In the genomic region with DNA sequence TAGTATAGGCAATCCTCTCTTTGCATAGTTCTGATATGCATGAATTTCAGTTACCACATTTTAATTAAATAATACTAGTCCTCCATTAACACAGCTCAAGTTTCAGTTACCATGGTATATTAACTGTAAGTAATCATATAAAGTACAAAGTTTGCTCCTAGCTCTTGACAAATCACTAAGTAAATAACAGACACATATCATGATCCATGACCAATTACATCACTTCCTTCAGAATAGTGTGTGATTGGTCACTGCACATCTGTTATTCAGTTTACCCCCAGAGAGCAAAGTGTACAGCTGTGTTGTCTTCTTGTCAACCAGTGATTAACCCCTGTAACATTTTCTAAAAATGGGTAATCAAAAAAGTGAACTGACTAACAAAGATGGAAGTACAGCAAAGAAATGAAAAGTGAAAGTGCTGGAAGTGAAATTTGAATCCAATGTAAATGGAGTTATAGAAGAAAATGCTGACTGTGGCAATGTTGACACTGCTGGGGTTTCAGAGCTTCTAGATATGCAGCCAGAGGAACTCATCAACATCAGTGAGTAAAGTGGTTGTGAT, we compare ENCODE assay signal across 2 cellular contexts.
TF ChIP-seq lines count a peak whose summit lies in the region.

No MANE protein-coding gene starts in this region.

TF ChIP-seq in GM23338, 12 proteins besides CTCF, POLR2A, EP300 and RAD21 (continued from another document):
- TF ChIP-seq, protein P1, sequence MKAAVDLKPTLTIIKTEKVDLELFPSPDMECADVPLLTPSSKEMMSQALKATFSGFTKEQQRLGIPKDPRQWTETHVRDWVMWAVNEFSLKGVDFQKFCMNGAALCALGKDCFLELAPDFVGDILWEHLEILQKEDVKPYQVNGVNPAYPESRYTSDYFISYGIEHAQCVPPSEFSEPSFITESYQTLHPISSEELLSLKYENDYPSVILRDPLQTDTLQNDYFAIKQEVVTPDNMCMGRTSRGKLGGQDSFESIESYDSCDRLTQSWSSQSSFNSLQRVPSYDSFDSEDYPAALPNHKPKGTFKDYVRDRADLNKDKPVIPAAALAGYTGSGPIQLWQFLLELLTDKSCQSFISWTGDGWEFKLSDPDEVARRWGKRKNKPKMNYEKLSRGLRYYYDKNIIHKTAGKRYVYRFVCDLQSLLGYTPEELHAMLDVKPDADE (IDR thresholded peaks at IDR 0.05): no peak
- TF ChIP-seq ZNF331 (CRISPR knock-in tag; IDR thresholded peaks at IDR 0.05; ENCODE audit: low read depth): no peak

TF ChIP-seq in HepG2, 621 proteins besides CTCF, POLR2A, EP300 and RAD21 (continued from another document and continues in another):
- TF ChIP-seq ZNF367 (CRISPR knock-in tag; IDR thresholded peaks at IDR 0.05; ENCODE audit: borderline replicate concordance) (no peak), ZNF468 (CRISPR knock-in tag; IDR thresholded peaks at IDR 0.05) (no peak), SMAD1 (CRISPR knock-in tag; IDR thresholded peaks at IDR 0.05; ENCODE audit: borderline replicate concordance, low read depth) (no peak), MAFK (conservative IDR thresholded peaks at IDR 0.05 in 1 of 2, IDR thresholded peaks at IDR 0.05 in 1 of 2; ENCODE audit: low read length in 2 of 2) (peak; percentile 99), NR2F1 (CRISPR knock-in tag; IDR thresholded peaks at IDR 0.05) (peak in 1 of 2 experiments; percentile 25; a peak in 1 of 4 replicates), XBP1 (CRISPR knock-in tag; IDR thresholded peaks at IDR 0.05) (no peak), NFKBIZ (CRISPR knock-in tag; IDR thresholded peaks at IDR 0.05) (no peak), AHR (CRISPR knock-in tag; IDR thresholded peaks at IDR 0.05) (no peak), ZNF333 (CRISPR knock-in tag; IDR thresholded peaks at IDR 0.05; ENCODE audit: borderline replicate concordance) (no peak), ZNF83 (CRISPR knock-in tag; IDR thresholded peaks at IDR 0.05; ENCODE audit: borderline replicate concordance) (no peak), RARA (CRISPR knock-in tag; IDR thresholded peaks at IDR 0.05) (peak; percentile 38; the same call in 1 of the 2 replicates), RXRB (CRISPR knock-in tag; IDR thresholded peaks at IDR 0.05; ENCODE audit: borderline replicate concordance) (peak; percentile 52), ZSCAN29 (CRISPR knock-in tag; conservative IDR thresholded peaks at IDR 0.05) (no peak)
- TF ChIP-seq, protein P2, sequence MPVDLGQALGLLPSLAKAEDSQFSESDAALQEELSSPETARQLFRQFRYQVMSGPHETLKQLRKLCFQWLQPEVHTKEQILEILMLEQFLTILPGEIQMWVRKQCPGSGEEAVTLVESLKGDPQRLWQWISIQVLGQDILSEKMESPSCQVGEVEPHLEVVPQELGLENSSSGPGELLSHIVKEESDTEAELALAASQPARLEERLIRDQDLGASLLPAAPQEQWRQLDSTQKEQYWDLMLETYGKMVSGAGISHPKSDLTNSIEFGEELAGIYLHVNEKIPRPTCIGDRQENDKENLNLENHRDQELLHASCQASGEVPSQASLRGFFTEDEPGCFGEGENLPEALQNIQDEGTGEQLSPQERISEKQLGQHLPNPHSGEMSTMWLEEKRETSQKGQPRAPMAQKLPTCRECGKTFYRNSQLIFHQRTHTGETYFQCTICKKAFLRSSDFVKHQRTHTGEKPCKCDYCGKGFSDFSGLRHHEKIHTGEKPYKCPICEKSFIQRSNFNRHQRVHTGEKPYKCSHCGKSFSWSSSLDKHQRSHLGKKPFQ (CRISPR knock-in tag; IDR thresholded peaks at IDR 0.05; ENCODE audit: insufficient replicate concordance): no peak
- TF ChIP-seq, protein P3, sequence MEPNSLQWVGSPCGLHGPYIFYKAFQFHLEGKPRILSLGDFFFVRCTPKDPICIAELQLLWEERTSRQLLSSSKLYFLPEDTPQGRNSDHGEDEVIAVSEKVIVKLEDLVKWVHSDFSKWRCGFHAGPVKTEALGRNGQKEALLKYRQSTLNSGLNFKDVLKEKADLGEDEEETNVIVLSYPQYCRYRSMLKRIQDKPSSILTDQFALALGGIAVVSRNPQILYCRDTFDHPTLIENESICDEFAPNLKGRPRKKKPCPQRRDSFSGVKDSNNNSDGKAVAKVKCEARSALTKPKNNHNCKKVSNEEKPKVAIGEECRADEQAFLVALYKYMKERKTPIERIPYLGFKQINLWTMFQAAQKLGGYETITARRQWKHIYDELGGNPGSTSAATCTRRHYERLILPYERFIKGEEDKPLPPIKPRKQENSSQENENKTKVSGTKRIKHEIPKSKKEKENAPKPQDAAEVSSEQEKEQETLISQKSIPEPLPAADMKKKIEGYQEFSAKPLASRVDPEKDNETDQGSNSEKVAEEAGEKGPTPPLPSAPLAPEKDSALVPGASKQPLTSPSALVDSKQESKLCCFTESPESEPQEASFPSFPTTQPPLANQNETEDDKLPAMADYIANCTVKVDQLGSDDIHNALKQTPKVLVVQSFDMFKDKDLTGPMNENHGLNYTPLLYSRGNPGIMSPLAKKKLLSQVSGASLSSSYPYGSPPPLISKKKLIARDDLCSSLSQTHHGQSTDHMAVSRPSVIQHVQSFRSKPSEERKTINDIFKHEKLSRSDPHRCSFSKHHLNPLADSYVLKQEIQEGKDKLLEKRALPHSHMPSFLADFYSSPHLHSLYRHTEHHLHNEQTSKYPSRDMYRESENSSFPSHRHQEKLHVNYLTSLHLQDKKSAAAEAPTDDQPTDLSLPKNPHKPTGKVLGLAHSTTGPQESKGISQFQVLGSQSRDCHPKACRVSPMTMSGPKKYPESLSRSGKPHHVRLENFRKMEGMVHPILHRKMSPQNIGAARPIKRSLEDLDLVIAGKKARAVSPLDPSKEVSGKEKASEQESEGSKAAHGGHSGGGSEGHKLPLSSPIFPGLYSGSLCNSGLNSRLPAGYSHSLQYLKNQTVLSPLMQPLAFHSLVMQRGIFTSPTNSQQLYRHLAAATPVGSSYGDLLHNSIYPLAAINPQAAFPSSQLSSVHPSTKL (CRISPR knock-in tag; IDR thresholded peaks at IDR 0.05): peak; percentile 36; the same call in 1 of the 2 replicates
- TF ChIP-seq, protein P4, sequence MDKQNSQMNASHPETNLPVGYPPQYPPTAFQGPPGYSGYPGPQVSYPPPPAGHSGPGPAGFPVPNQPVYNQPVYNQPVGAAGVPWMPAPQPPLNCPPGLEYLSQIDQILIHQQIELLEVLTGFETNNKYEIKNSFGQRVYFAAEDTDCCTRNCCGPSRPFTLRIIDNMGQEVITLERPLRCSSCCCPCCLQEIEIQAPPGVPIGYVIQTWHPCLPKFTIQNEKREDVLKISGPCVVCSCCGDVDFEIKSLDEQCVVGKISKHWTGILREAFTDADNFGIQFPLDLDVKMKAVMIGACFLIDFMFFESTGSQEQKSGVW (CRISPR knock-in tag; IDR thresholded peaks at IDR 0.05; ENCODE audit: borderline replicate concordance): no peak
- TF ChIP-seq, protein P5, sequence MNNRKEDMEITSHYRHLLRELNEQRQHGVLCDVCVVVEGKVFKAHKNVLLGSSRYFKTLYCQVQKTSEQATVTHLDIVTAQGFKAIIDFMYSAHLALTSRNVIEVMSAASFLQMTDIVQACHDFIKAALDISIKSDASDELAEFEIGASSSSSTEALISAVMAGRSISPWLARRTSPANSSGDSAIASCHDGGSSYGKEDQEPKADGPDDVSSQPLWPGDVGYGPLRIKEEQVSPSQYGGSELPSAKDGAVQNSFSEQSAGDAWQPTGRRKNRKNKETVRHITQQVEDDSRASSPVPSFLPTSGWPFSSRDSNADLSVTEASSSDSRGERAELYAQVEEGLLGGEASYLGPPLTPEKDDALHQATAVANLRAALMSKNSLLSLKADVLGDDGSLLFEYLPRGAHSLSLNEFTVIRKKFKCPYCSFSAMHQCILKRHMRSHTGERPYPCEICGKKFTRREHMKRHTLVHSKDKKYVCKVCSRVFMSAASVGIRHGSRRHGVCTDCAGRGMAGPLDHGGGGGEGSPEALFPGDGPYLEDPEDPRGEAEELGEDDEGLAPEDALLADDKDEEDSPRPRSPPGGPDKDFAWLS (CRISPR knock-in tag; IDR thresholded peaks at IDR 0.05; ENCODE audit: borderline replicate concordance): no peak
- TF ChIP-seq, protein P6, sequence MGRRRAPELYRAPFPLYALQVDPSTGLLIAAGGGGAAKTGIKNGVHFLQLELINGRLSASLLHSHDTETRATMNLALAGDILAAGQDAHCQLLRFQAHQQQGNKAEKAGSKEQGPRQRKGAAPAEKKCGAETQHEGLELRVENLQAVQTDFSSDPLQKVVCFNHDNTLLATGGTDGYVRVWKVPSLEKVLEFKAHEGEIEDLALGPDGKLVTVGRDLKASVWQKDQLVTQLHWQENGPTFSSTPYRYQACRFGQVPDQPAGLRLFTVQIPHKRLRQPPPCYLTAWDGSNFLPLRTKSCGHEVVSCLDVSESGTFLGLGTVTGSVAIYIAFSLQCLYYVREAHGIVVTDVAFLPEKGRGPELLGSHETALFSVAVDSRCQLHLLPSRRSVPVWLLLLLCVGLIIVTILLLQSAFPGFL (CRISPR knock-in tag; IDR thresholded peaks at IDR 0.05): no peak
- TF ChIP-seq, protein P7, sequence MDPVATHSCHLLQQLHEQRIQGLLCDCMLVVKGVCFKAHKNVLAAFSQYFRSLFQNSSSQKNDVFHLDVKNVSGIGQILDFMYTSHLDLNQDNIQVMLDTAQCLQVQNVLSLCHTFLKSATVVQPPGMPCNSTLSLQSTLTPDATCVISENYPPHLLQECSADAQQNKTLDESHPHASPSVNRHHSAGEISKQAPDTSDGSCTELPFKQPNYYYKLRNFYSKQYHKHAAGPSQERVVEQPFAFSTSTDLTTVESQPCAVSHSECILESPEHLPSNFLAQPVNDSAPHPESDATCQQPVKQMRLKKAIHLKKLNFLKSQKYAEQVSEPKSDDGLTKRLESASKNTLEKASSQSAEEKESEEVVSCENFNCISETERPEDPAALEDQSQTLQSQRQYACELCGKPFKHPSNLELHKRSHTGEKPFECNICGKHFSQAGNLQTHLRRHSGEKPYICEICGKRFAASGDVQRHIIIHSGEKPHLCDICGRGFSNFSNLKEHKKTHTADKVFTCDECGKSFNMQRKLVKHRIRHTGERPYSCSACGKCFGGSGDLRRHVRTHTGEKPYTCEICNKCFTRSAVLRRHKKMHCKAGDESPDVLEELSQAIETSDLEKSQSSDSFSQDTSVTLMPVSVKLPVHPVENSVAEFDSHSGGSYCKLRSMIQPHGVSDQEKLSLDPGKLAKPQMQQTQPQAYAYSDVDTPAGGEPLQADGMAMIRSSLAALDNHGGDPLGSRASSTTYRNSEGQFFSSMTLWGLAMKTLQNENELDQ (CRISPR knock-in tag; IDR thresholded peaks at IDR 0.05; ENCODE audit: borderline replicate concordance): no peak
- TF ChIP-seq, protein P8, sequence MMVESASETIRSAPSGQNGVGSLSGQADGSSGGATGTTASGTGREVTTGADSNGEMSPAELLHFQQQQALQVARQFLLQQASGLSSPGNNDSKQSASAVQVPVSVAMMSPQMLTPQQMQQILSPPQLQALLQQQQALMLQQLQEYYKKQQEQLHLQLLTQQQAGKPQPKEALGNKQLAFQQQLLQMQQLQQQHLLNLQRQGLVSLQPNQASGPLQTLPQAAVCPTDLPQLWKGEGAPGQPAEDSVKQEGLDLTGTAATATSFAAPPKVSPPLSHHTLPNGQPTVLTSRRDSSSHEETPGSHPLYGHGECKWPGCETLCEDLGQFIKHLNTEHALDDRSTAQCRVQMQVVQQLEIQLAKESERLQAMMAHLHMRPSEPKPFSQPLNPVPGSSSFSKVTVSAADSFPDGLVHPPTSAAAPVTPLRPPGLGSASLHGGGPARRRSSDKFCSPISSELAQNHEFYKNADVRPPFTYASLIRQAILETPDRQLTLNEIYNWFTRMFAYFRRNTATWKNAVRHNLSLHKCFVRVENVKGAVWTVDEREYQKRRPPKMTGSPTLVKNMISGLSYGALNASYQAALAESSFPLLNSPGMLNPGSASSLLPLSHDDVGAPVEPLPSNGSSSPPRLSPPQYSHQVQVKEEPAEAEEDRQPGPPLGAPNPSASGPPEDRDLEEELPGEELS (CRISPR knock-in tag; IDR thresholded peaks at IDR 0.05): no peak
- TF ChIP-seq, protein P9, sequence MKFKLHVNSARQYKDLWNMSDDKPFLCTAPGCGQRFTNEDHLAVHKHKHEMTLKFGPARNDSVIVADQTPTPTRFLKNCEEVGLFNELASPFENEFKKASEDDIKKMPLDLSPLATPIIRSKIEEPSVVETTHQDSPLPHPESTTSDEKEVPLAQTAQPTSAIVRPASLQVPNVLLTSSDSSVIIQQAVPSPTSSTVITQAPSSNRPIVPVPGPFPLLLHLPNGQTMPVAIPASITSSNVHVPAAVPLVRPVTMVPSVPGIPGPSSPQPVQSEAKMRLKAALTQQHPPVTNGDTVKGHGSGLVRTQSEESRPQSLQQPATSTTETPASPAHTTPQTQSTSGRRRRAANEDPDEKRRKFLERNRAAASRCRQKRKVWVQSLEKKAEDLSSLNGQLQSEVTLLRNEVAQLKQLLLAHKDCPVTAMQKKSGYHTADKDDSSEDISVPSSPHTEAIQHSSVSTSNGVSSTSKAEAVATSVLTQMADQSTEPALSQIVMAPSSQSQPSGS (CRISPR knock-in tag; IDR thresholded peaks at IDR 0.05): peak; percentile 73
- TF ChIP-seq, protein P10, sequence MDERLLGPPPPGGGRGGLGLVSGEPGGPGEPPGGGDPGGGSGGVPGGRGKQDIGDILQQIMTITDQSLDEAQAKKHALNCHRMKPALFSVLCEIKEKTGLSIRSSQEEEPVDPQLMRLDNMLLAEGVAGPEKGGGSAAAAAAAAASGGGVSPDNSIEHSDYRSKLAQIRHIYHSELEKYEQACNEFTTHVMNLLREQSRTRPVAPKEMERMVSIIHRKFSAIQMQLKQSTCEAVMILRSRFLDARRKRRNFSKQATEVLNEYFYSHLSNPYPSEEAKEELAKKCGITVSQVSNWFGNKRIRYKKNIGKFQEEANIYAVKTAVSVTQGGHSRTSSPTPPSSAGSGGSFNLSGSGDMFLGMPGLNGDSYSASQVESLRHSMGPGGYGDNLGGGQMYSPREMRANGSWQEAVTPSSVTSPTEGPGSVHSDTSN (CRISPR knock-in tag; IDR thresholded peaks at IDR 0.05): no peak
- TF ChIP-seq, protein P11, sequence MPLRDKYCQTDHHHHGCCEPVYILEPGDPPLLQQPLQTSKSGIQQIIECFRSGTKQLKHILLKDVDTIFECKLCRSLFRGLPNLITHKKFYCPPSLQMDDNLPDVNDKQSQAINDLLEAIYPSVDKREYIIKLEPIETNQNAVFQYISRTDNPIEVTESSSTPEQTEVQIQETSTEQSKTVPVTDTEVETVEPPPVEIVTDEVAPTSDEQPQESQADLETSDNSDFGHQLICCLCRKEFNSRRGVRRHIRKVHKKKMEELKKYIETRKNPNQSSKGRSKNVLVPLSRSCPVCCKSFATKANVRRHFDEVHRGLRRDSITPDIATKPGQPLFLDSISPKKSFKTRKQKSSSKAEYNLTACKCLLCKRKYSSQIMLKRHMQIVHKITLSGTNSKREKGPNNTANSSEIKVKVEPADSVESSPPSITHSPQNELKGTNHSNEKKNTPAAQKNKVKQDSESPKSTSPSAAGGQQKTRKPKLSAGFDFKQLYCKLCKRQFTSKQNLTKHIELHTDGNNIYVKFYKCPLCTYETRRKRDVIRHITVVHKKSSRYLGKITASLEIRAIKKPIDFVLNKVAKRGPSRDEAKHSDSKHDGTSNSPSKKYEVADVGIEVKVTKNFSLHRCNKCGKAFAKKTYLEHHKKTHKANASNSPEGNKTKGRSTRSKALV (CRISPR knock-in tag; IDR thresholded peaks at IDR 0.05): no peak
- TF ChIP-seq, protein P12, sequence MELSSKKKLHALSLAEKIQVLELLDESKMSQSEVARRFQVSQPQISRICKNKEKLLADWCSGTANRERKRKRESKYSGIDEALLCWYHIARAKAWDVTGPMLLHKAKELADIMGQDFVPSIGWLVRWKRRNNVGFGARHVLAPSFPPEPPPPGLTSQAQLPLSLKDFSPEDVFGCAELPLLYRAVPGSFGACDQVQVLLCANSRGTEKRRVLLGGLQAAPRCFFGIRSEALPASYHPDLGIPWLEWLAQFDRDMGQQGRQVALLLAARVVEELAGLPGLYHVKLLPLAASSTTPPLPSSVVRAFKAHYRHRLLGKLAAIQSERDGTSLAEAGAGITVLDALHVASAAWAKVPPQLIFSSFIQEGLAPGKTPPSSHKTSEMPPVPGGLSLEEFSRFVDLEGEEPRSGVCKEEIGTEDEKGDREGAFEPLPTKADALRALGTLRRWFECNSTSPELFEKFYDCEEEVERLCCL (CRISPR knock-in tag; IDR thresholded peaks at IDR 0.05; ENCODE audit: borderline replicate concordance): no peak
